ENCODE assay signal across 8 cellular contexts in genomic region chr6:37535701-37536461, GRCh38. TPM values are rescaled to one million over a fixed set of nuclear protein-coding genes. Genes with fewer than 3 reads are reported as not detected.
DNase-seq lines count a peak whose midpoint lies in the region; ATAC-seq, FAIRE-seq and TF ChIP-seq lines count a peak whose summit lies in the region.

No MANE protein-coding gene starts in this region.

- POLR2A ChIA-PET in T-cell (lab: Charles Lee): no interaction called here

- H3K9me3 Mint-ChIP-seq in T-cell: no peaks in the 10 kb centered on the region
- H3K9me3 Mint-ChIP-seq in stimulated activated memory B cell treated with anti-CD40 and anti-IgM and Interleukin-4, amounts not matched to agents 10 μg/mL and 1 μg/mL and 100 μg/mL, for 72 hours: no peaks in the 10 kb centered on the region

- H3K27ac ChIP-seq in iPS DF 6.9 (ENCODE audit: low read length): no peak overlapping the region

- TF ChIP-seq CTCF in AG09309 (IDR thresholded peaks at IDR 0.05; ENCODE audit: control insufficient read depth, insufficient read depth, low read depth, low read length, missing control alignments): no peak

- H3K4me3 Mint-ChIP-seq in T-cell: peak overlapping the region in 2 of 3 donors; percentile 75 to 79
- H3K4me3 Mint-ChIP-seq in stimulated activated memory B cell treated with anti-CD40 and anti-IgM and Interleukin-4, amounts not matched to agents 10 μg/mL and 1 μg/mL and 100 μg/mL, for 72 hours: peak overlapping the region; percentile 85

- H3K36me3 Mint-ChIP-seq in T-cell: peaks cover 18% of the 10 kb centered on the region
- H3K36me3 Mint-ChIP-seq in stimulated activated memory B cell treated with anti-CD40 and anti-IgM and Interleukin-4, amounts not matched to agents 10 μg/mL and 1 μg/mL and 100 μg/mL, for 72 hours: peaks cover 10% of the 10 kb centered on the region

- no peaks in the 10 kb centered on the region for H3K27me3 Mint-ChIP-seq in T-cell
- H3K27me3 Mint-ChIP-seq in stimulated activated memory B cell treated with anti-CD40 and anti-IgM and Interleukin-4, amounts not matched to agents 10 μg/mL and 1 μg/mL and 100 μg/mL, for 72 hours: peaks cover 16% of the 10 kb centered on the region

- CTCF ChIA-PET in T-cell (lab: Charles Lee): interaction anchor here in 1 of 2 donors (1.2 kb wide), 2 partner anchors 30 to 51 kb away, joined by 3 to 4 read pairs; no protein-coding TSS in a partner anchor

- H3K36me3 ChIP-seq in iPS DF 6.9 (ENCODE audit: control insufficient read depth, insufficient read depth, low read length): no peaks in the 10 kb centered on the region

- H3K27ac Mint-ChIP-seq in T-cell: no peak overlapping the region
- peak overlapping the region; percentile 92 for H3K27ac Mint-ChIP-seq in stimulated activated memory B cell treated with anti-CD40 and anti-IgM and Interleukin-4, amounts not matched to agents 10 μg/mL and 1 μg/mL and 100 μg/mL, for 72 hours

- H3K4me3 ChIP-seq in AG09309 (ENCODE audit: control insufficient read depth, low read depth, low read length) (peak overlapping the region; percentile 23), iPS DF 6.9 (ENCODE audit: low read length) (peak overlapping the region; percentile 48)

- H3K4me1 Mint-ChIP-seq in T-cell: peaks cover 11 to 44% (median 27%) of the 10 kb centered on the region in 3 donors
- peaks cover 60% of the 10 kb centered on the region for H3K4me1 Mint-ChIP-seq in stimulated activated memory B cell treated with anti-CD40 and anti-IgM and Interleukin-4, amounts not matched to agents 10 μg/mL and 1 μg/mL and 100 μg/mL, for 72 hours

- H3K9me3 ChIP-seq in iPS DF 6.9 (ENCODE audit: control insufficient read depth, insufficient read depth, low read length): no peaks in the 10 kb centered on the region

- no CpG with 5 or more reads among the region's 54 CpGs for WGBS in iPS DF 6.9 (ENCODE audit: insufficient coverage, insufficient read length)

- DNase-seq in AG09309 (ENCODE audit: low read depth) (no peak), GM19238 (ENCODE audit: insufficient read length, low spot score) (peak; percentile 58), T-cell (peak in 6 of 34 experiments; percentile 16 to 34 (median 25)), iPS DF 6.9 (ENCODE audit: low read depth, low spot score) (no peak), H54 (ENCODE audit: insufficient read length, low spot score) (no peak)
- DNase-seq in activated CD4-positive, alpha-beta T cell treated with anti-CD3 and anti-CD28 coated beads, Interleukin-2, amount 50 U/mL, for 48 hours: no peak

- H3K4me1 ChIP-seq in iPS DF 6.9 (ENCODE audit: control insufficient read depth, insufficient read depth, low read length): peaks cover 4% of the 10 kb centered on the region; the same call in 1 of the 2 replicates

- TF ChIP-seq POLR2A in H54 (IDR thresholded peaks at IDR 0.05; ENCODE audit: low read depth, low read length): no peak

- peaks cover 33% of the 10 kb centered on the region for H3K27me3 ChIP-seq in iPS DF 6.9 (ENCODE audit: control insufficient read depth, insufficient read depth, low read length)

- no peak for FAIRE-seq in H54 (lab: Jason Lieb, UNC)

- ATAC-seq in T-cell (replicated peaks in 1 of 4) (peak; percentile 47 to 72 (median 59)), GM18873 (IDR thresholded peaks at IDR 0.05; ENCODE audit: low FRiP score, unreplicated experiment) (no peak)
- peak; percentile 85 for ATAC-seq in stimulated activated memory B cell treated with anti-CD40 and anti-IgM and Interleukin-4, amounts not matched to agents 10 μg/mL and 1 μg/mL and 100 μg/mL, for 72 hours

RNA-seq across cellular contexts. Expression of gene CCDC167, which starts 36.2 kb away (rescaled TPM):
- 10 to 100 TPM; 14.3 to 25.2 (median 17.8) TPM for total RNA-seq in T-cell
